Comparison of ENCODE assay signal across 4 cellular contexts in genomic region chr1:59051007-59051406, GRCh38.
"Had no signal": no experiment of that assay in that cellular context is flagged by ENCODE, and none has a peak within 500 bp of the region (broad histone marks: within the 10 kb centered on the region; RNA-seq: fewer than 3 reads in every experiment).

No MANE protein-coding gene starts in this region.

- H3K27me3 Mint-ChIP-seq: IgD-negative memory B cell had no signal

- ATAC-seq: K562 had no signal

- H3K27ac Mint-ChIP-seq: IgD-negative memory B cell had no signal

- H3K9me3 Mint-ChIP-seq: IgD-negative memory B cell had no signal

- DNase-seq: IMR-90, KG1 had no signal

- H3K4me3 Mint-ChIP-seq: IgD-negative memory B cell had no signal
